In genomic region chr20:32535953-32536823, GRCh38 we compare ENCODE assay signal across 8 cellular contexts. TPM values are rescaled to one million over a fixed set of nuclear protein-coding genes. Genes with fewer than 3 reads are reported as not detected.
DNase-seq lines count a peak whose midpoint lies in the region; ATAC-seq and TF ChIP-seq lines count a peak whose summit lies in the region.

No MANE protein-coding gene starts in this region.

- POLR2A ChIA-PET in GM10248 (lab: Yijun Ruan, JAX) = no interaction called here
- POLR2A ChIA-PET in activated CD8-positive, alpha-beta T cell treated with anti-CD3 and anti-CD28 coated beads, Interleukin-2, amount 10 ng/mL, durations not matched to agents 7 days and 5 days (lab: Charles Lee) = interaction anchor here (0.6 to 9.1 kb wide), 14 partner anchors 11 to 284 kb away, joined by 3 to 145 read pairs (median 4); partner anchors contain the start of gene NOL4L

- DNase-seq in GM10248 (ENCODE audit: extremely low spot score) (peak; percentile 84), NCI-H510A (lab: John Stamatoyannopoulos, UW) (peak; percentile 94), midbrain (lab: John Stamatoyannopoulos, UW) (peak; percentile 63), HCEC 1CT (no peak)
- peak; percentile 92 for DNase-seq in activated CD8-positive, alpha-beta T cell treated with anti-CD3 and anti-CD28 coated beads, Interleukin-2, amount 10 ng/mL, durations not matched to agents 7 days and 5 days
- peak; percentile 75 for DNase-seq in effector CD8-positive, alpha-beta T cell (lab: John Stamatoyannopoulos, UW)
- peak; percentile 33 for DNase-seq in stimulated activated naive B cell treated with anti-CD40 and anti-IgM and Interleukin-4, amounts not matched to agents 10 μg/mL and 1 μg/mL and 100 μg/mL, for 72 hours

- TF ChIP-seq CTCF in GM10248 (IDR thresholded peaks at IDR 0.05; ENCODE audit: control extremely low read depth, extremely low read depth, low read depth, missing control alignments) = no peak

- ATAC-seq in HG03159 (IDR thresholded peaks at IDR 0.05; ENCODE audit: unreplicated experiment) = peak; percentile 37
- peak; percentile 52 for ATAC-seq in activated CD8-positive, alpha-beta T cell treated with anti-CD3 and anti-CD28 coated beads, Interleukin-2, amount 10 ng/mL, durations not matched to agents 7 days and 5 days
- peak; percentile 60 to 61 for ATAC-seq in stimulated activated naive B cell treated with anti-CD40 and anti-IgM and Interleukin-4, amounts not matched to agents 10 μg/mL and 1 μg/mL and 100 μg/mL, for 72 hours (replicated peaks)

- peaks cover 82% of the 10 kb centered on the region for H3K4me1 Mint-ChIP-seq in activated CD8-positive, alpha-beta T cell treated with anti-CD3 and anti-CD28 coated beads, Interleukin-2, amount 10 ng/mL, durations not matched to agents 7 days and 5 days (ENCODE audit: low read depth)
- peaks cover 38 to 61% of the 10 kb centered on the region in 2 donors for H3K4me1 Mint-ChIP-seq in stimulated activated naive B cell treated with anti-CD40 and anti-IgM and Interleukin-4, amounts not matched to agents 10 μg/mL and 1 μg/mL and 100 μg/mL, for 72 hours

- H3K4me3 Mint-ChIP-seq in activated CD8-positive, alpha-beta T cell treated with anti-CD3 and anti-CD28 coated beads, Interleukin-2, amount 10 ng/mL, durations not matched to agents 7 days and 5 days = peak overlapping the region; percentile 77
- H3K4me3 Mint-ChIP-seq in stimulated activated naive B cell treated with anti-CD40 and anti-IgM and Interleukin-4, amounts not matched to agents 10 μg/mL and 1 μg/mL and 100 μg/mL, for 72 hours = peak overlapping the region; percentile 67 to 72

- H3K27me3 Mint-ChIP-seq in activated CD8-positive, alpha-beta T cell treated with anti-CD3 and anti-CD28 coated beads, Interleukin-2, amount 10 ng/mL, durations not matched to agents 7 days and 5 days (ENCODE audit: low read depth) = no peaks in the 10 kb centered on the region
- no peaks in the 10 kb centered on the region for H3K27me3 Mint-ChIP-seq in stimulated activated naive B cell treated with anti-CD40 and anti-IgM and Interleukin-4, amounts not matched to agents 10 μg/mL and 1 μg/mL and 100 μg/mL, for 72 hours

- peaks cover 24% of the 10 kb centered on the region for H3K36me3 Mint-ChIP-seq in activated CD8-positive, alpha-beta T cell treated with anti-CD3 and anti-CD28 coated beads, Interleukin-2, amount 10 ng/mL, durations not matched to agents 7 days and 5 days (ENCODE audit: low read depth)
- H3K36me3 Mint-ChIP-seq in stimulated activated naive B cell treated with anti-CD40 and anti-IgM and Interleukin-4, amounts not matched to agents 10 μg/mL and 1 μg/mL and 100 μg/mL, for 72 hours = peaks cover 0 to 3% of the 10 kb centered on the region in 2 donors

- CTCF ChIA-PET in GM10248 (lab: Yijun Ruan, JAX) = interaction anchor here (1.0 to 2.1 kb wide), 4 partner anchors 14 to 242 kb away, joined by 3 to 8 read pairs (median 3); no protein-coding TSS in a partner anchor
- CTCF ChIA-PET in activated CD8-positive, alpha-beta T cell treated with anti-CD3 and anti-CD28 coated beads, Interleukin-2, amount 10 ng/mL, durations not matched to agents 7 days and 5 days (lab: Charles Lee) = interaction anchor here (1.2 to 12.0 kb wide), 6 partner anchors 12 to 177 kb away, joined by 3 to 241 read pairs (median 10); partner anchors contain the start of gene C20orf203

- peak overlapping the region; percentile 94 for H3K27ac Mint-ChIP-seq in activated CD8-positive, alpha-beta T cell treated with anti-CD3 and anti-CD28 coated beads, Interleukin-2, amount 10 ng/mL, durations not matched to agents 7 days and 5 days
- H3K27ac Mint-ChIP-seq in stimulated activated naive B cell treated with anti-CD40 and anti-IgM and Interleukin-4, amounts not matched to agents 10 μg/mL and 1 μg/mL and 100 μg/mL, for 72 hours = peak overlapping the region; percentile 0

- no peaks in the 10 kb centered on the region for H3K9me3 Mint-ChIP-seq in activated CD8-positive, alpha-beta T cell treated with anti-CD3 and anti-CD28 coated beads, Interleukin-2, amount 10 ng/mL, durations not matched to agents 7 days and 5 days (ENCODE audit: insufficient read depth)
- no peaks in the 10 kb centered on the region for H3K9me3 Mint-ChIP-seq in stimulated activated naive B cell treated with anti-CD40 and anti-IgM and Interleukin-4, amounts not matched to agents 10 μg/mL and 1 μg/mL and 100 μg/mL, for 72 hours

RNA-seq across cellular contexts. Expression of gene NOL4L, which starts 48.9 kb away (rescaled TPM):
- total RNA-seq in activated CD8-positive, alpha-beta T cell treated with anti-CD3 and anti-CD28 coated beads, Interleukin-2, amount 10 ng/mL, durations not matched to agents 7 days and 5 days = 10 to 100 TPM; 22.2 to 24.5 TPM
